ENCODE assay signal across 1 cellular context in genomic region chr2:199764273-199764800, GRCh38.
TF ChIP-seq lines count a peak whose summit lies in the region.

No MANE protein-coding gene starts in this region.

TF ChIP-seq in HepG2, 621 proteins besides CTCF, POLR2A, EP300 and RAD21 (continued from another document and continues in another):
- TF ChIP-seq HNF1A (IDR thresholded peaks at IDR 0.05; ENCODE audit: low read depth): no peak
- no peak for TF ChIP-seq HNF1A (CRISPR knock-in tag; IDR thresholded peaks at IDR 0.05; ENCODE audit: borderline replicate concordance)
- peak; percentile 58; the same call in 1 of the 2 replicates for TF ChIP-seq HOXA5 (CRISPR knock-in tag; IDR thresholded peaks at IDR 0.05)
- TF ChIP-seq HOXA9 (CRISPR knock-in tag; IDR thresholded peaks at IDR 0.05; ENCODE audit: borderline replicate concordance): no peak
- TF ChIP-seq ZNF296 (CRISPR knock-in tag; conservative IDR thresholded peaks at IDR 0.05): no peak
- TF ChIP-seq HIC2 (CRISPR knock-in tag; IDR thresholded peaks at IDR 0.05; ENCODE audit: low read depth): no peak
- TF ChIP-seq ZNF772 (CRISPR knock-in tag; IDR thresholded peaks at IDR 0.05): no peak
- TF ChIP-seq LCORL (IDR thresholded peaks at IDR 0.05): peak; percentile 62; the same call in 1 of the 2 replicates
- peak; percentile 74 for TF ChIP-seq LCORL (CRISPR knock-in tag; IDR thresholded peaks at IDR 0.05)
- no peak for TF ChIP-seq SETDB1 (CRISPR knock-in tag; IDR thresholded peaks at IDR 0.05; ENCODE audit: borderline replicate concordance)
- TF ChIP-seq ZFP62 (CRISPR knock-in tag; IDR thresholded peaks at IDR 0.05): no peak
- no peak for TF ChIP-seq GFI1 (CRISPR knock-in tag; IDR thresholded peaks at IDR 0.05; ENCODE audit: borderline replicate concordance)
- no peak for TF ChIP-seq ATF3 (CRISPR knock-in tag; IDR thresholded peaks at IDR 0.05)
- no peak for TF ChIP-seq HMG20A (CRISPR knock-in tag; IDR thresholded peaks at IDR 0.05; ENCODE audit: borderline replicate concordance)
- TF ChIP-seq MYC (CRISPR knock-in tag; IDR thresholded peaks at IDR 0.05; ENCODE audit: borderline replicate concordance): 0 out of 2 replicates have a peak, but pooled peaks have one; percentile 35
- no peak for TF ChIP-seq KDM5B (CRISPR knock-in tag; IDR thresholded peaks at IDR 0.05; ENCODE audit: borderline replicate concordance)
- no peak for TF ChIP-seq PAX8 (CRISPR knock-in tag; IDR thresholded peaks at IDR 0.05; ENCODE audit: borderline replicate concordance)
- no peak for TF ChIP-seq EED (CRISPR knock-in tag; IDR thresholded peaks at IDR 0.05)
- no peak for TF ChIP-seq ZNF777 (CRISPR knock-in tag; IDR thresholded peaks at IDR 0.05)
- no peak for TF ChIP-seq PAF1 (CRISPR knock-in tag; IDR thresholded peaks at IDR 0.05)
- no peak for TF ChIP-seq MLX (CRISPR knock-in tag; IDR thresholded peaks at IDR 0.05)
- TF ChIP-seq SNAPC2 (CRISPR knock-in tag; IDR thresholded peaks at IDR 0.05): no peak
- no peak for TF ChIP-seq MBD4 (IDR thresholded peaks at IDR 0.05; ENCODE audit: borderline replicate concordance, low read length)
- TF ChIP-seq ZNF326 (CRISPR knock-in tag; IDR thresholded peaks at IDR 0.05; ENCODE audit: borderline replicate concordance): no peak
- peak; percentile 60; the same call in 1 of the 2 replicates for TF ChIP-seq EHMT2 (IDR thresholded peaks at IDR 0.05; ENCODE audit: borderline replicate concordance, low read depth, low read length)
- no peak for TF ChIP-seq CREB1 (IDR thresholded peaks at IDR 0.05)
- no peak for TF ChIP-seq CREB1 (CRISPR knock-in tag; IDR thresholded peaks at IDR 0.05)
- TF ChIP-seq SSRP1 (CRISPR knock-in tag; IDR thresholded peaks at IDR 0.05): no peak
- no peak for TF ChIP-seq IRF1 (CRISPR knock-in tag; IDR thresholded peaks at IDR 0.05; ENCODE audit: low read depth)
- no peak for TF ChIP-seq PRDM15 (CRISPR knock-in tag; IDR thresholded peaks at IDR 0.05)
- TF ChIP-seq PBX3 (CRISPR knock-in tag; IDR thresholded peaks at IDR 0.05; ENCODE audit: borderline replicate concordance): no peak
- TF ChIP-seq ZNF18 (CRISPR knock-in tag; IDR thresholded peaks at IDR 0.05; ENCODE audit: insufficient replicate concordance): no peak
- TF ChIP-seq ZHX1 (CRISPR knock-in tag; IDR thresholded peaks at IDR 0.05; ENCODE audit: low read depth): no peak
- 0 out of 4 replicates have a peak, but pooled peaks of 1 of the 2 experiments have one; percentile 52 for TF ChIP-seq REST (IDR thresholded peaks at IDR 0.05; ENCODE audit: borderline replicate concordance in 1 of 2, low read depth in 1 of 2, low read length in 2 of 2)
